In genomic region chr16:3612510-3613466, GRCh38 we compare ENCODE assay signal across 9 cellular contexts. TPM values are rescaled to one million over a fixed set of nuclear protein-coding genes. Genes with fewer than 3 reads are reported as not detected.
DNase-seq lines count a peak whose midpoint lies in the region; ATAC-seq and TF ChIP-seq lines count a peak whose summit lies in the region.
"Had no signal": no experiment of that assay in that cellular context is flagged by ENCODE, and none has a peak within 500 bp of the region (broad histone marks: within the 10 kb centered on the region; RNA-seq: fewer than 3 reads in every experiment).

No MANE protein-coding gene starts in this region.

- no peaks in the 10 kb centered on the region for H3K27me3 ChIP-seq in CD4-positive, CD25-positive, alpha-beta regulatory T cell (ENCODE audit: control insufficient read depth, insufficient read depth, low read length)
- no peaks in the 10 kb centered on the region for H3K27me3 ChIP-seq in MM.1S (replicated peaks; ENCODE audit: insufficient read depth, low read length)

- peak overlapping the region; percentile 96 to 100 (median 99) for H3K4me3 Mint-ChIP-seq in CD4-positive, CD25-positive, alpha-beta regulatory T cell
- H3K4me3 Mint-ChIP-seq in nephron progenitor cell = peak overlapping the region; percentile 99

- no peaks in the 10 kb centered on the region for H3K27me3 Mint-ChIP-seq in CD4-positive, CD25-positive, alpha-beta regulatory T cell
- H3K27me3 Mint-ChIP-seq in nephron progenitor cell (ENCODE audit: low read depth, poor library complexity) = no peaks in the 10 kb centered on the region

- H3K9me2 ChIP-seq in MM.1S (replicated peaks; ENCODE audit: insufficient read depth, low read length) = no peaks in the 10 kb centered on the region

- no peak for DNase-seq in CD4-positive, CD25-positive, alpha-beta regulatory T cell
- DNase-seq in MM.1S = no peak
- no peak for DNase-seq in coronary artery (ENCODE audit: low spot score)
- no peak for DNase-seq in nephron progenitor cell
- no peak for DNase-seq in DMS114 treated with DMSO at 0.1 percent for 48 hours (lab: John Stamatoyannopoulos, UW; ENCODE audit: unreplicated experiment)
- DNase-seq in GM13977 (ENCODE audit: low spot score) = no peak
- DNase-seq: stimulated activated CD4-positive, alpha-beta T cell treated with anti-CD3 and anti-CD28 coated beads, Interleukin-2, amount 100 ng/mL, for 48 hours had no signal

- in situ Hi-C loops in GM13977 (cut with MboI; ENCODE audit: low pct_unique_long_range_greater_than_20kb, low sequenced_read_pairs, unreplicated experiment) = no loop called here

- peak overlapping the region; percentile 75 for H3K4me3 ChIP-seq in CD4-positive, CD25-positive, alpha-beta regulatory T cell (ENCODE audit: low read depth, low read length)
- peak overlapping the region; percentile 98 for H3K4me3 ChIP-seq in MM.1S (ENCODE audit: low read length)
- peak overlapping the region; percentile 99 for H3K4me3 ChIP-seq in coronary artery

- H3F3A ChIP-seq in MM.1S (ENCODE audit: insufficient read depth, low read length) = peaks cover 3% of the 10 kb centered on the region; the same call in 1 of the 2 replicates

- peaks cover 24 to 66% (median 47%) of the 10 kb centered on the region in 4 donors for H3K4me1 Mint-ChIP-seq in CD4-positive, CD25-positive, alpha-beta regulatory T cell
- peaks cover 33% of the 10 kb centered on the region for H3K4me1 Mint-ChIP-seq in nephron progenitor cell

- H3K4me1 ChIP-seq in CD4-positive, CD25-positive, alpha-beta regulatory T cell (ENCODE audit: control insufficient read depth, insufficient read depth, low read length, poor library complexity, severe bottlenecking) = peaks cover 38% of the 10 kb centered on the region
- H3K4me1 ChIP-seq in MM.1S (ENCODE audit: low read length) = peaks cover 14% of the 10 kb centered on the region

- H4K20me1 ChIP-seq in MM.1S (ENCODE audit: insufficient read depth, low read length) = no peaks in the 10 kb centered on the region

- H3K36me3 Mint-ChIP-seq in CD4-positive, CD25-positive, alpha-beta regulatory T cell = peaks cover 24% of the 10 kb centered on the region
- H3K36me3 Mint-ChIP-seq in nephron progenitor cell (ENCODE audit: low read depth) = peaks cover 71% of the 10 kb centered on the region

- peaks cover 5% of the 10 kb centered on the region for H3K36me3 ChIP-seq in CD4-positive, CD25-positive, alpha-beta regulatory T cell (ENCODE audit: control insufficient read depth, insufficient read depth, low read length)
- H3K36me3 ChIP-seq in MM.1S (replicated peaks; ENCODE audit: insufficient read depth, low read length) = 0 out of 2 replicates have a peak, but pooled peaks cover 4% of the 10 kb centered on the region

- TF ChIP-seq CTCF in MM.1S (IDR thresholded peaks at IDR 0.05; ENCODE audit: low read length) (no peak), coronary artery (IDR thresholded peaks at IDR 0.05) (no peak), nephron progenitor cell (IDR thresholded peaks at IDR 0.05) (no peak), GM13977 (IDR thresholded peaks at IDR 0.05; ENCODE audit: extremely low read depth, insufficient read depth, missing control alignments) (no peak)

- peak overlapping the region; percentile 73; the same call in 1 of the 2 replicates for H3K4me2 ChIP-seq in MM.1S (ENCODE audit: low read depth, low read length)

- H3K27ac Mint-ChIP-seq in CD4-positive, CD25-positive, alpha-beta regulatory T cell = peak overlapping the region; percentile 60 to 100 (median 98)
- H3K27ac Mint-ChIP-seq in nephron progenitor cell = peak overlapping the region; percentile 6

- H3K9me3 Mint-ChIP-seq in CD4-positive, CD25-positive, alpha-beta regulatory T cell = peaks cover 0 to 1% (median 0%) of the 10 kb centered on the region in 7 donors
- H3K9me3 Mint-ChIP-seq in nephron progenitor cell = peaks cover 28% of the 10 kb centered on the region

- H3K27ac ChIP-seq in CD4-positive, CD25-positive, alpha-beta regulatory T cell (ENCODE audit: insufficient read depth, low read length, poor library complexity, severe bottlenecking) = peak overlapping the region; percentile 87
- H3K27ac ChIP-seq in MM.1S (ENCODE audit: low read length) (no peak overlapping the region), coronary artery (no peak overlapping the region)

- ATAC-seq in CD4-positive, CD25-positive, alpha-beta regulatory T cell (ENCODE audit: low read depth in 2 of 2) = no peak
- ATAC-seq in HG03565 (IDR thresholded peaks at IDR 0.05; ENCODE audit: unreplicated experiment) (no peak), GM21423 (IDR thresholded peaks at IDR 0.05; ENCODE audit: unreplicated experiment) (no peak)

- peaks cover 70% of the 10 kb centered on the region for H3K79me2 ChIP-seq in MM.1S (ENCODE audit: low read length)

- H3K9ac ChIP-seq in MM.1S (ENCODE audit: low read length) = peak overlapping the region; percentile 91; the same call in 1 of the 2 replicates

- H2AFZ ChIP-seq in MM.1S (ENCODE audit: low read length) = no peak overlapping the region

- H3K9me3 ChIP-seq in CD4-positive, CD25-positive, alpha-beta regulatory T cell (ENCODE audit: control insufficient read depth in 2 of 2, low read length in 2 of 2) = no peaks in the 10 kb centered on the region
- no peaks in the 10 kb centered on the region for H3K9me3 ChIP-seq in MM.1S (replicated peaks; ENCODE audit: insufficient read depth, low read length)

RNA-seq across cellular contexts. Expression of gene SLX4, which starts 1.4 kb away (rescaled TPM):
- 5.4 TPM for total RNA-seq in CD4-positive, CD25-positive, alpha-beta regulatory T cell
- polyA plus RNA-seq in CD4-positive, CD25-positive, alpha-beta regulatory T cell = under 1 TPM; 0.24 to 0.83 (median 0.42) TPM

RNA-seq across cellular contexts. Expression of gene NLRC3, which starts 35.6 kb away (rescaled TPM):
- total RNA-seq in CD4-positive, CD25-positive, alpha-beta regulatory T cell = 97.0 TPM
- polyA plus RNA-seq in CD4-positive, CD25-positive, alpha-beta regulatory T cell = 10 to 100 TPM; 23.2 to 28.3 (median 26.8) TPM

RNA-seq across cellular contexts. Expression of gene DNASE1, which starts 41.7 kb away (rescaled TPM):
- 41.9 TPM for total RNA-seq in CD4-positive, CD25-positive, alpha-beta regulatory T cell
- polyA plus RNA-seq in CD4-positive, CD25-positive, alpha-beta regulatory T cell = 1 to 10 TPM; 1.6 to 4.0 (median 3.6) TPM
